In the genomic region with DNA sequence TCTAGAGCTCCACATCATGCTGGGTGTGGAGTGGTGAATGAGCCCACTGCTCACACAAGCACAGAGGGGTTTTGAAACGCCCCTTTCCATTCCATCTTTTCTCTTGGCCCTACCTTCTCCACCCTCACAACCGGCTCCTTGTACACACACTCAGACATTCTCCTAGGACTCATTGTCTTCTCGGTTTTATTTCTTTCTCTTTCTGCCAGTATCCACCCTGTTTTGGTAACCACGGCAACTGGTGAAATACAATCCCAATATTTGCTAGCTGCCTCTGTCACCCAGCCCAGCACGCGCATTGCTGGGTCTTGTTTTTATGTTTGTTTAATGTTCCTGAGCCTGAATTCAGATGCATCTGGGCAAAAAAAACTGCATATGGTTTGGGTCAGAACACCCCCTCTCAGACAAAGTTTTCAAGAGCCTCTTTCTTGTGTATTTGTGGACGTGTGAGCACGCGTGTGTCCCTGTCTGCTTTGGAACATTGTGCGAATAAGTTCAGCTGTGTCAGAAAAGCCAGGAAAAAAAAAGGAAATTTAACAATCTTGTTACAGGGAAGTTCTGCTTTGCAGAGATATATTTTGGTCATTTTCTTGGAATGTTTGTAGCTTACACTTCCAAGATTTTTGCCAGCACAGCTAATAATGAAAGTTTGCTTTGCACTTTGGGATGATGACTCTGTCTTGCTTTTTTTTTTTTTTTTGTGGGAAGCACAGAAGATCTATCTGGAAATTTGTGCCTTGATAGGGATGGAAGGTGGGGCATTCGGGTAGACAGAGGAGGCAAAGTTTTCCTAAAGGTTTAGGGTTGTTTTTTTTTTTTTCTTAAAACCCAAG, we compare ENCODE assay signal across 10 cellular contexts.
A peak's percentile ranks its signal among the peaks of the same experiment; 100 is the strongest.
DNase-seq lines count a peak whose midpoint lies in the region; ATAC-seq and TF ChIP-seq lines count a peak whose summit lies in the region.
"Had no signal": no experiment of that assay in that cellular context is flagged by ENCODE, and none has a peak within 500 bp of the region (broad histone marks: within the 10 kb centered on the region; RNA-seq: fewer than 3 reads in every experiment).

No MANE protein-coding gene starts in this region.

- H3K4me3 Mint-ChIP-seq in HFFc6, result peak overlapping the region; percentile 37; the same call in 1 of the 2 replicates
- H3K4me3 Mint-ChIP-seq in stimulated activated memory B cell treated with anti-CD40 and anti-IgM and Interleukin-4, amounts not matched to agents 10 μg/mL and 1 μg/mL and 100 μg/mL, for 72 hours, result no peak overlapping the region
- H3K4me3 Mint-ChIP-seq in activated T-cell treated with anti-CD3 and anti-CD28 coated beads, Interleukin-2, amount 50 U/mL, for 4 hours, result no peak overlapping the region
- H3K4me3 Mint-ChIP-seq: CD4-positive, CD25-positive, alpha-beta regulatory T cell; T-cell had no signal

- H3K27ac Mint-ChIP-seq in HFFc6, result peak overlapping the region; percentile 36; the same call in 1 of the 2 replicates
- H3K27ac Mint-ChIP-seq in stimulated activated memory B cell treated with anti-CD40 and anti-IgM and Interleukin-4, amounts not matched to agents 10 μg/mL and 1 μg/mL and 100 μg/mL, for 72 hours, result no peak overlapping the region
- H3K27ac Mint-ChIP-seq: CD4-positive, CD25-positive, alpha-beta regulatory T cell; T-cell had no signal

- no peaks in the 10 kb centered on the region for H3K79me2 ChIP-seq in ACC112 (ENCODE audit: control insufficient read depth, insufficient read depth, low read length, unreplicated experiment)

- intact Hi-C loops in mucosa of descending colon (cut with DNase I, micrococcal nuclease), result no loop called here

- TF ChIP-seq CTCF in HFFc6 (IDR thresholded peaks at IDR 0.05) (no peak), mucosa of descending colon (IDR thresholded peaks at IDR 0.05) (no peak)

- DNase-seq in HFFc6, result peak; percentile 43
- peak; percentile 24 for DNase-seq in dedifferentiated amniotic fluid mesenchymal stem cell (ENCODE audit: extremely low spot score)
- no peak for DNase-seq in mucosa of descending colon
- DNase-seq in globus pallidus (ENCODE audit: low spot score), result no peak
- no peak for DNase-seq in stimulated activated CD4-positive, alpha-beta T cell treated with anti-CD3 and anti-CD28 coated beads, Interleukin-2, amount 100 ng/mL, for 48 hours
- no peak for DNase-seq in activated T-cell treated with anti-CD3 and anti-CD28 coated beads, Interleukin-2, amount 50 U/mL, for 4 hours
- DNase-seq: CD4-positive, CD25-positive, alpha-beta regulatory T cell; T-cell had no signal

- H3K27me3 Mint-ChIP-seq in HFFc6 (ENCODE audit: insufficient read depth), result peaks cover 1% of the 10 kb centered on the region; the same call in 1 of the 2 replicates
- peaks cover 11% of the 10 kb centered on the region for H3K27me3 Mint-ChIP-seq in stimulated activated memory B cell treated with anti-CD40 and anti-IgM and Interleukin-4, amounts not matched to agents 10 μg/mL and 1 μg/mL and 100 μg/mL, for 72 hours
- H3K27me3 Mint-ChIP-seq in activated T-cell treated with anti-CD3 and anti-CD28 coated beads, Interleukin-2, amount 50 U/mL, for 4 hours (ENCODE audit: low read depth), result no peaks in the 10 kb centered on the region

- peak; percentile 54 for ATAC-seq in mucosa of descending colon
- no peak for ATAC-seq in stimulated activated memory B cell treated with anti-CD40 and anti-IgM and Interleukin-4, amounts not matched to agents 10 μg/mL and 1 μg/mL and 100 μg/mL, for 72 hours
- ATAC-seq in activated T-cell treated with anti-CD3 and anti-CD28 coated beads, Interleukin-2, amount 50 U/mL, for 4 hours, result no peak
- ATAC-seq: T-cell had no signal

- H3K4me3 ChIP-seq in ACC112 (ENCODE audit: low read depth, low read length), result peak overlapping the region; percentile 67
- no peak overlapping the region for H3K4me3 ChIP-seq in mucosa of descending colon

- peaks cover 8% of the 10 kb centered on the region for H3K4me1 ChIP-seq in ACC112 (ENCODE audit: control insufficient read depth, insufficient read depth, low read length, unreplicated experiment)
- peaks cover 2% of the 10 kb centered on the region for H3K4me1 ChIP-seq in mucosa of descending colon (ENCODE audit: low read depth)

- peak overlapping the region; percentile 30; the same call in 1 of the 2 replicates for H3K27ac ChIP-seq in ACC112 (ENCODE audit: low read depth, low read length)

- H3K9me3 ChIP-seq in mucosa of descending colon, result no peaks in the 10 kb centered on the region

- peaks cover 3% of the 10 kb centered on the region; the same call in 1 of the 2 replicates for H3K9me3 Mint-ChIP-seq in HFFc6
- H3K9me3 Mint-ChIP-seq in stimulated activated memory B cell treated with anti-CD40 and anti-IgM and Interleukin-4, amounts not matched to agents 10 μg/mL and 1 μg/mL and 100 μg/mL, for 72 hours, result no peaks in the 10 kb centered on the region
- no peaks in the 10 kb centered on the region for H3K9me3 Mint-ChIP-seq in activated T-cell treated with anti-CD3 and anti-CD28 coated beads, Interleukin-2, amount 50 U/mL, for 4 hours
- H3K9me3 Mint-ChIP-seq: T-cell had no signal

- no peaks in the 10 kb centered on the region for H3K27me3 ChIP-seq in ACC112 (ENCODE audit: insufficient read depth, low read length)

- no peaks in the 10 kb centered on the region for H3K36me3 ChIP-seq in ACC112 (ENCODE audit: insufficient read depth, low read length)
- no peaks in the 10 kb centered on the region for H3K36me3 ChIP-seq in mucosa of descending colon (ENCODE audit: low read depth)

- no peaks in the 10 kb centered on the region for H3K36me3 Mint-ChIP-seq in HFFc6 (ENCODE audit: low read depth)
- H3K36me3 Mint-ChIP-seq in stimulated activated memory B cell treated with anti-CD40 and anti-IgM and Interleukin-4, amounts not matched to agents 10 μg/mL and 1 μg/mL and 100 μg/mL, for 72 hours, result no peaks in the 10 kb centered on the region
- no peaks in the 10 kb centered on the region for H3K36me3 Mint-ChIP-seq in activated T-cell treated with anti-CD3 and anti-CD28 coated beads, Interleukin-2, amount 50 U/mL, for 4 hours (ENCODE audit: insufficient read depth)
- H3K36me3 Mint-ChIP-seq: CD4-positive, CD25-positive, alpha-beta regulatory T cell; T-cell had no signal

- H3K4me1 Mint-ChIP-seq in HFFc6 (ENCODE audit: low read depth), result peaks cover 8% of the 10 kb centered on the region; the same call in 1 of the 2 replicates
- no peaks in the 10 kb centered on the region for H3K4me1 Mint-ChIP-seq in stimulated activated memory B cell treated with anti-CD40 and anti-IgM and Interleukin-4, amounts not matched to agents 10 μg/mL and 1 μg/mL and 100 μg/mL, for 72 hours
- H3K4me1 Mint-ChIP-seq in activated T-cell treated with anti-CD3 and anti-CD28 coated beads, Interleukin-2, amount 50 U/mL, for 4 hours (ENCODE audit: low read depth), result no peaks in the 10 kb centered on the region
- H3K4me1 Mint-ChIP-seq: CD4-positive, CD25-positive, alpha-beta regulatory T cell; T-cell had no signal

- peak overlapping the region; percentile 61 for H2AFZ ChIP-seq in ACC112 (ENCODE audit: low read length, unreplicated experiment)

Comparison
In these comparisons a context has a peak if more than half of its experiments do, and no peak if none do; other contexts are left out.
1. DNase-seq: peak in HFFc6 (single experiment) and dedifferentiated amniotic fluid mesenchymal stem cell (single experiment); none in mucosa of descending colon (0 of 3), globus pallidus (single experiment), stimulated activated CD4-positive, alpha-beta T cell treated with anti-CD3 and anti-CD28 coated beads, Interleukin-2, amount 100 ng/mL, for 48 hours (0 of 2) and activated T-cell treated with anti-CD3 and anti-CD28 coated beads, Interleukin-2, amount 50 U/mL, for 4 hours (single experiment).